12 cellular contexts compared by ENCODE assay signal in the genomic region with DNA sequence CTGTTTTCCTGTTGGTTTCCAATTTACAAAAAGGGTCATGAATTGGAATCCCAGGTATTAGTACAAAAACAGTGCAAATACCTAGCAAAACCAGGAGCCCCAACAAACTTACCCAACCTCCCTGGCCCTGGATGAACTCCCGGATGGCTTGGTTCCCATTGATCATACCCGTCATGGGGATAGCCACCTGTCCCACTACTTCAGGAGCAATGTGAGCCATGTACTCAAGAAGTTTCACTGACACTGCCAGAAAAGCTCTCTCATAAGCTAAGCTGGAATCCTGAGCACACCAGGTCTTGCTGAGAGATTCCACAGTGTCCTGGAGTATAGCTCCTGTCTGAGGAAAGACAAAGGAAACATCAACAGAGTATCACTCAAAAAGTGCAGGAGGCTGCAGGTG.
"Had no signal": no experiment of that assay in that cellular context is flagged by ENCODE, and none has a peak within 500 bp of the region (broad histone marks: within the 10 kb centered on the region; RNA-seq: fewer than 3 reads in every experiment).

No MANE protein-coding gene starts in this region.

- H3K36me3 ChIP-seq: gastroesophageal sphincter, left lung had no signal

- DNase-seq: activated CD4-positive, alpha-beta memory T cell treated with anti-CD3 and anti-CD28 coated beads, Interleukin-2, amount 10 ng/mL, durations not matched to agents 7 days and 5 days; activated CD4-positive, alpha-beta T cell treated with anti-CD3 and anti-CD28 coated beads for 1 hour; activated naive CD4-positive, alpha-beta T cell treated with anti-CD3 and anti-CD28 coated beads, Interleukin-2, amount 10 ng/mL, durations not matched to agents 7 days and 5 days; central memory CD4-positive, alpha-beta T cell; effector memory CD4-positive, alpha-beta T cell; left lung; mesendoderm; occipital lobe; stimulated activated CD4-positive, alpha-beta T cell treated with anti-CD3 and anti-CD28 coated beads, Interleukin-4, amount 100 ng/mL, for 1 hour had no signal

- H3K27me3 ChIP-seq: gastroesophageal sphincter, left lung had no signal

- ATAC-seq: gastroesophageal sphincter, left lung, sciatic nerve had no signal

- H3K4me1 ChIP-seq: gastroesophageal sphincter had no signal

- H3K4me3 ChIP-seq: gastroesophageal sphincter, left lung had no signal

- H3K9me3 ChIP-seq: gastroesophageal sphincter, left lung had no signal

- H3K27ac ChIP-seq: epithelial cell of prostate, gastroesophageal sphincter had no signal
